8 cellular contexts compared by ENCODE assay signal in genomic region chr7:30225863-30226361, GRCh38.
DNase-seq lines count a peak whose midpoint lies in the region; ATAC-seq and TF ChIP-seq lines count a peak whose summit lies in the region.

No MANE protein-coding gene starts in this region.

- H3K27me3 Mint-ChIP-seq in stimulated activated naive CD8-positive, alpha-beta T cell treated with anti-CD3 and anti-CD28 coated beads, Interleukin-15, amount 100 ng/mL, for 72 hours: peaks cover 17% of the 10 kb centered on the region

- TF ChIP-seq CTCF in astrocyte of the spinal cord (IDR thresholded peaks at IDR 0.05; ENCODE audit: low read depth, low read length): no peak

- H3K27me3 ChIP-seq in layer of hippocampus (ENCODE audit: control insufficient read depth, insufficient read depth, low read length): no peaks in the 10 kb centered on the region

- in situ Hi-C loops in astrocyte of the spinal cord (cut with HindIII; ENCODE audit: low sequenced_read_pairs): no loop called here

- peak in 10 of 14 donors; percentile 20 to 77 (median 62) for DNase-seq in C1 segment of cervical spinal cord (lab: John Stamatoyannopoulos, UW)
- peak; percentile 38 for DNase-seq in NCI-H2196 treated with DMSO at 0.1 percent for 48 hours (lab: John Stamatoyannopoulos, UW; ENCODE audit: unreplicated experiment)
- peak; percentile 72 for DNase-seq in astrocyte of the spinal cord (ENCODE audit: low read depth, low spot score)
- DNase-seq in stimulated activated naive CD8-positive, alpha-beta T cell treated with anti-CD3 and anti-CD28 coated beads, Interleukin-15, amount 100 ng/mL, for 72 hours: no peak
- no peak for DNase-seq in stimulated activated naive CD4-positive, alpha-beta T cell (lab: John Stamatoyannopoulos, UW)

- ATAC-seq in GM19043 (IDR thresholded peaks at IDR 0.05; ENCODE audit: low read depth, unreplicated experiment): peak; percentile 74
- ATAC-seq in HG03196 (IDR thresholded peaks at IDR 0.05; ENCODE audit: unreplicated experiment): peak; percentile 80
- ATAC-seq in stimulated activated naive CD8-positive, alpha-beta T cell treated with anti-CD3 and anti-CD28 coated beads, Interleukin-15, amount 100 ng/mL, for 72 hours: peak; percentile 42

- no peak overlapping the region for H3K4me3 Mint-ChIP-seq in stimulated activated naive CD8-positive, alpha-beta T cell treated with anti-CD3 and anti-CD28 coated beads, Interleukin-15, amount 100 ng/mL, for 72 hours

- no peak overlapping the region for H3K4me3 ChIP-seq in astrocyte of the spinal cord (ENCODE audit: low read depth, low read length)

- H3K9me3 Mint-ChIP-seq in stimulated activated naive CD8-positive, alpha-beta T cell treated with anti-CD3 and anti-CD28 coated beads, Interleukin-15, amount 100 ng/mL, for 72 hours: no peaks in the 10 kb centered on the region

- no peak overlapping the region for H3K27ac Mint-ChIP-seq in stimulated activated naive CD8-positive, alpha-beta T cell treated with anti-CD3 and anti-CD28 coated beads, Interleukin-15, amount 100 ng/mL, for 72 hours

- peaks cover 8% of the 10 kb centered on the region for H3K4me1 Mint-ChIP-seq in stimulated activated naive CD8-positive, alpha-beta T cell treated with anti-CD3 and anti-CD28 coated beads, Interleukin-15, amount 100 ng/mL, for 72 hours

- peak overlapping the region; percentile 33 for H3K27ac ChIP-seq in layer of hippocampus (ENCODE audit: low read depth, low read length)

Comparison
In these comparisons a context has a peak if more than half of its experiments do, and no peak if none do; other contexts are left out.
1. DNase-seq: peak in C1 segment of cervical spinal cord (10 of 14), NCI-H2196 treated with DMSO at 0.1 percent for 48 hours (single experiment) and astrocyte of the spinal cord (single experiment); none in stimulated activated naive CD8-positive, alpha-beta T cell treated with anti-CD3 and anti-CD28 coated beads, Interleukin-15, amount 100 ng/mL, for 72 hours (0 of 2) and stimulated activated naive CD4-positive, alpha-beta T cell (0 of 6).
2. Peak in every context shown above with its lines, with median percentiles within 50 percentile points of each other: ATAC-seq.